ENCODE assay signal across 9 cellular contexts in genomic region chr12:47071241-47071852, GRCh38. TPM values are rescaled to one million over a fixed set of nuclear protein-coding genes. Genes with fewer than 3 reads are reported as not detected.
A peak's percentile ranks its signal among the peaks of the same experiment; 100 is the strongest.
DNase-seq lines count a peak whose midpoint lies in the region; ATAC-seq, FAIRE-seq and TF ChIP-seq lines count a peak whose summit lies in the region.
"Had no signal": no experiment of that assay in that cellular context is flagged by ENCODE, and none has a peak within 500 bp of the region (broad histone marks: within the 10 kb centered on the region; RNA-seq: fewer than 3 reads in every experiment).

No MANE protein-coding gene starts in this region.

- peak; percentile 45 to 68; a peak in 3 of 4 replicates for TF ChIP-seq RAD21 in K562 (CRISPR knock-in tag; conservative IDR thresholded peaks at IDR 0.05 in 1 of 2, IDR thresholded peaks at IDR 0.05 in 1 of 2)

- H3K9ac ChIP-seq in MM.1S (ENCODE audit: low read length) (no peak overlapping the region), K562 (ENCODE audit: insufficient read depth in 1 of 2, low read depth in 2 of 2, low read length in 2 of 2) (no peak overlapping the region)

- TF ChIP-seq EP300 in K562 (IDR thresholded peaks at IDR 0.05; ENCODE audit: low read length) (no peak), ovary (IDR thresholded peaks at IDR 0.05) (no peak)

- CTCF ChIA-PET in K562 (lab: Yijun Ruan, JAX; ENCODE audit: low intra/inter-chr PET ratio), result interaction anchor here (1.0 kb wide), 1 partner anchor 39 kb away, joined by 3 read pairs; no protein-coding TSS in a partner anchor

- H3K79me2 ChIP-seq in MM.1S (ENCODE audit: low read length) (no peaks in the 10 kb centered on the region), K562 (ENCODE audit: control insufficient read depth, insufficient read depth, low read length) (no peaks in the 10 kb centered on the region)

- H3K4me1 Mint-ChIP-seq in neural crest cell, result no peaks in the 10 kb centered on the region

- H3K9me1 ChIP-seq in K562 (ENCODE audit: control insufficient read depth, insufficient read depth, low read length), result no peaks in the 10 kb centered on the region

- H3K4me3 Mint-ChIP-seq in neural crest cell, result no peak overlapping the region

- no peaks in the 10 kb centered on the region for H3K36me3 Mint-ChIP-seq in neural crest cell (ENCODE audit: low read depth)

- TF ChIP-seq POLR2A in K562 (conservative IDR thresholded peaks at IDR 0.05), result no peak
- no peak for TF ChIP-seq POLR2A in ovary (IDR thresholded peaks at IDR 0.05)

- no TSS peak for BruUV-seq in K562 (replicated peaks; lab: Mats Ljungman, UMichigan)

- POLR2A ChIA-PET in K562 (lab: Yijun Ruan, JAX), result interaction anchor here (0.7 to 4.1 kb wide), 5 partner anchors 8 to 320 kb away, joined by 3 to 21 read pairs (median 6); partner anchors contain the start of genes AMIGO2 and PCED1B

- no peaks in the 10 kb centered on the region for H3K9me2 ChIP-seq in MM.1S (replicated peaks; ENCODE audit: insufficient read depth, low read length)

- peak; percentile 90 for FAIRE-seq in K562 (lab: Jason Lieb, UNC)

- H4K20me1 ChIP-seq in MM.1S (ENCODE audit: insufficient read depth, low read length) (no peaks in the 10 kb centered on the region), K562 (replicated peaks; ENCODE audit: control insufficient read depth, insufficient read depth, low read length) (no peaks in the 10 kb centered on the region)

- H3K4me1 ChIP-seq in MM.1S (ENCODE audit: low read length), result no peaks in the 10 kb centered on the region
- no peaks in the 10 kb centered on the region for H3K4me1 ChIP-seq in K562 (replicated peaks in 1 of 2; ENCODE audit: control insufficient read depth in 2 of 2, insufficient read depth in 2 of 2, low read length in 2 of 2)
- peaks cover 1% of the 10 kb centered on the region for H3K4me1 ChIP-seq in ovary (ENCODE audit: insufficient read depth)

- in situ Hi-C loops in K562 (cut with MboI), result no loop called here

- H3K4me3 ChIP-seq in MM.1S (ENCODE audit: low read length), result no peak overlapping the region
- no peak overlapping the region for H3K4me3 ChIP-seq in K562
- no peak overlapping the region for H3K4me3 ChIP-seq in ovary

- intact Hi-C loops in K562 (cut with micrococcal nuclease), result loop anchor here (1.0 kb wide), 1 partner anchor 39 kb away; no protein-coding TSS in a partner anchor
- intact Hi-C loops in ovary (cut with DNase I), result no loop called here

- 5% methylated on average over 5 of the region's 5 CpGs for WGBS in K562 (ENCODE audit: insufficient coverage, low coverage, missing lambda C conversion rate)
- WGBS in ovary, 3 donors, result 63 to 71% (median 71%) methylated on average over 5 of the region's 5 CpGs

- H3K9me3 Mint-ChIP-seq in neural crest cell, result no peaks in the 10 kb centered on the region

- no peaks in the 10 kb centered on the region for H3F3A ChIP-seq in MM.1S (ENCODE audit: insufficient read depth, low read length)

- H3K27ac ChIP-seq in MM.1S (ENCODE audit: low read length), result no peak overlapping the region
- no peak overlapping the region for H3K27ac ChIP-seq in K562 (ENCODE audit: extremely low read depth, low read depth, low read length)
- H3K27ac ChIP-seq in ovary, result no peak overlapping the region

- H3K4me2 ChIP-seq in MM.1S (ENCODE audit: low read depth, low read length) (no peak overlapping the region), K562 (ENCODE audit: insufficient read depth, low read length) (no peak overlapping the region)

- ATAC-seq in K562, result peak; percentile 82
- no peak for ATAC-seq in GM19467 (IDR thresholded peaks at IDR 0.05; ENCODE audit: unreplicated experiment)
- ATAC-seq in GM21528 (IDR thresholded peaks at IDR 0.05; ENCODE audit: low FRiP score, unreplicated experiment), result no peak

- H3K9me3 ChIP-seq in MM.1S (replicated peaks; ENCODE audit: insufficient read depth, low read length) (no peaks in the 10 kb centered on the region), K562 (replicated peaks; ENCODE audit: control insufficient read depth, insufficient read depth, low read depth, low read length) (no peaks in the 10 kb centered on the region), ovary (no peaks in the 10 kb centered on the region)

- peak; percentile 21 for DNase-seq in GDM1 (lab: John Stamatoyannopoulos, UW)
- DNase-seq in MM.1S, result peak; percentile 29
- peak; percentile 33 to 58 (median 47) for DNase-seq in K562 (ENCODE audit: extremely low read depth in 1 of 4, low spot score in 3 of 4)
- no peak for DNase-seq in neural crest cell (ENCODE audit: low read depth, low spot score)
- no peak for DNase-seq in cerebellum (ENCODE audit: low spot score)
- DNase-seq in ovary, result no peak
- DNase-seq: activated CD8-positive, alpha-beta memory T cell treated with anti-CD3 and anti-CD28 coated beads, Interleukin-2, amount 50 U/mL, for 4 hours had no signal

- H3K27me3 Mint-ChIP-seq in neural crest cell (ENCODE audit: low read depth), result peaks cover 4% of the 10 kb centered on the region

- H2AFZ ChIP-seq in MM.1S (ENCODE audit: low read length) (no peak overlapping the region), K562 (ENCODE audit: low read depth, low read length) (no peak overlapping the region)

- no peak overlapping the region for H3K27ac Mint-ChIP-seq in neural crest cell (ENCODE audit: unreplicated experiment)

- H3K36me3 ChIP-seq in MM.1S (replicated peaks; ENCODE audit: insufficient read depth, low read length) (no peaks in the 10 kb centered on the region), K562 (ENCODE audit: control insufficient read depth, insufficient read depth, low read length) (no peaks in the 10 kb centered on the region), ovary (no peaks in the 10 kb centered on the region)

- TF ChIP-seq CTCF in MM.1S (IDR thresholded peaks at IDR 0.05; ENCODE audit: low read length), result peak; percentile 46
- TF ChIP-seq CTCF in K562 (IDR thresholded peaks at IDR 0.05 in 2 of 3, conservative IDR thresholded peaks at IDR 0.05 in 1 of 3; ENCODE audit: insufficient read depth in 2 of 3, low read depth in 1 of 3, low read length in 3 of 3), result peak; percentile 66 to 72 (median 68)
- TF ChIP-seq CTCF in neural crest cell (conservative IDR thresholded peaks at IDR 0.05), result peak; percentile 60
- no peak for TF ChIP-seq CTCF in ovary (IDR thresholded peaks at IDR 0.05)

- H3K27me3 ChIP-seq in MM.1S (replicated peaks; ENCODE audit: insufficient read depth, low read length) (no peaks in the 10 kb centered on the region), K562 (ENCODE audit: control insufficient read depth in 2 of 2, insufficient read depth in 2 of 2, low read length in 2 of 2) (no peaks in the 10 kb centered on the region), ovary (no peaks in the 10 kb centered on the region)

RNA-seq across cellular contexts. Expression of gene PCED1B, which starts 8.1 kb away (rescaled TPM):
- total RNA-seq in K562 (2011; cell fraction: chromatin; rRNA removed; ENCODE audit: low replicate concordance), result 2.8 and 3.6 TPM in 2 replicates
- total RNA-seq in K562 (2011; cell fraction: nucleolus; rRNA removed), result 2.3 and 3.0 TPM in 2 replicates
- 2.9 and 4.0 TPM in 2 replicates for total RNA-seq in K562 (2011; cell fraction: nucleoplasm; rRNA removed)
- total RNA-seq in K562 (2014; rRNA removed) (1.6 and 4.4 TPM in 2 replicates), K562 (2014; rRNA removed; fragmentation: Illumina TruSeq; extraction: Trizol) (2.5 and 2.7 TPM in 2 replicates), K562 (2015; rRNA removed; fragmentation: Illumina TruSeq; extraction: Trizol) (4.7 and 6.1 TPM in 2 replicates), K562 (2021) (7.2 and 7.4 TPM in 2 replicates), neural crest cell (0.47 and 0.75 TPM in 2 replicates), cerebellum (0.27 TPM), ovary (10 to 100 TPM in 6 of 7 donors, 1 to 10 TPM in 1; 9.9 to 27.2 (median 13.0) TPM)
- polyA plus RNA-seq in K562 (2011; rRNA removed) (0.35 and 1.2 TPM in 2 replicates), K562 (2014; fragmentation: Illumina TruSeq; extraction: Trizol) (9.3 and 9.6 TPM in 2 replicates), K562 (2014; fragmentation: Nextera tagmentation; extraction: Ambion mirVana) (1 to 10 TPM; 1.2 to 1.5 TPM), K562 (2014; rRNA removed) (6.6 and 8.6 TPM in 2 replicates), ovary (10 to 100 TPM; 12.1 to 19.6 TPM)
- 0.13 and 3.5 TPM in 2 replicates for polyA plus RNA-seq in K562 (2011; cell fraction: cytosol; rRNA removed)
- polyA plus RNA-seq in K562 (2011; cell fraction: nucleus; rRNA removed), result 0.24 and 3.2 TPM in 2 replicates
- 21.8 and 40.0 TPM in 2 replicates for polyA plus RNA-seq in K562 (2012)
- 0.09 and 1.3 TPM in 2 replicates for polyA minus RNA-seq in K562 (2011; rRNA and poly(A)+ RNA removed)
- 1.1 TPM in 1 of 2 replicates, not detected in the other for polyA minus RNA-seq in K562 (2011; cell fraction: cytosol; rRNA and poly(A)+ RNA removed)
- polyA minus RNA-seq in K562 (2011; cell fraction: nucleus; rRNA and poly(A)+ RNA removed), result 0.54 TPM in 1 of 2 replicates, not detected in the other

RNA-seq across cellular contexts. Expression of gene AMIGO2, which starts 8.4 kb away (rescaled TPM):
- total RNA-seq in K562 (2011; cell fraction: chromatin; rRNA removed; ENCODE audit: low replicate concordance), result 4.4 and 5.8 TPM in 2 replicates
- 3.9 and 5.0 TPM in 2 replicates for total RNA-seq in K562 (2011; cell fraction: nucleolus; rRNA removed)
- 4.5 and 5.2 TPM in 2 replicates for total RNA-seq in K562 (2011; cell fraction: nucleoplasm; rRNA removed)
- total RNA-seq in K562 (2014; rRNA removed), result 3.6 and 3.8 TPM in 2 replicates
- total RNA-seq in K562 (2014; rRNA removed; fragmentation: Illumina TruSeq; extraction: Trizol), result 3.6 and 4.7 TPM in 2 replicates
- 7.9 and 8.1 TPM in 2 replicates for total RNA-seq in K562 (2015; rRNA removed; fragmentation: Illumina TruSeq; extraction: Trizol)
- total RNA-seq in K562 (2021), result 3.5 and 3.7 TPM in 2 replicates
- 0.38 and 8.3 TPM in 2 replicates for polyA plus RNA-seq in K562 (2011; rRNA removed)
- polyA plus RNA-seq in K562 (2011; cell fraction: cytosol; rRNA removed), result 0.18 and 2.8 TPM in 2 replicates
- polyA plus RNA-seq in K562 (2011; cell fraction: nucleus; rRNA removed), result 0.39 and 6.3 TPM in 2 replicates
- polyA plus RNA-seq in K562 (2012), result 11.9 and 24.7 TPM in 2 replicates
- polyA plus RNA-seq in K562 (2014; fragmentation: Illumina TruSeq; extraction: Trizol), result 4.5 and 4.6 TPM in 2 replicates
- 1 to 10 TPM; 2.0 to 4.1 TPM for polyA plus RNA-seq in K562 (2014; fragmentation: Nextera tagmentation; extraction: Ambion mirVana)
- polyA plus RNA-seq in K562 (2014; rRNA removed), result 2.5 and 3.8 TPM in 2 replicates
- 0.45 and 7.9 TPM in 2 replicates for polyA minus RNA-seq in K562 (2011; rRNA and poly(A)+ RNA removed)
- polyA minus RNA-seq in K562 (2011; cell fraction: cytosol; rRNA and poly(A)+ RNA removed), result 4.2 TPM in 1 of 2 replicates, not detected in the other
- polyA minus RNA-seq in K562 (2011; cell fraction: nucleus; rRNA and poly(A)+ RNA removed), result 0.22 and 2.6 TPM in 2 replicates
- total RNA-seq in neural crest cell, result 4.8 and 5.4 TPM in 2 replicates
- 5.8 TPM for total RNA-seq in cerebellum
- 10 to 100 TPM; 13.1 to 65.5 (median 31.4) TPM for total RNA-seq in ovary
- 10 to 100 TPM; 14.4 to 29.2 TPM for polyA plus RNA-seq in ovary

Comparison
In these comparisons a context has a peak if more than half of its experiments do, and no peak if none do; other contexts are left out.
1. DNase-seq: peak in GDM1 (single experiment), MM.1S (single experiment) and K562 (4 of 4); none in neural crest cell (single experiment), cerebellum (single experiment) and ovary (0 of 5).
2. CTCF ChIP-seq: peak in MM.1S (single experiment), K562 (3 of 3) and neural crest cell (single experiment); none in ovary (0 of 3).